ENCODE assay signal across 1 cellular context in the genomic region with DNA sequence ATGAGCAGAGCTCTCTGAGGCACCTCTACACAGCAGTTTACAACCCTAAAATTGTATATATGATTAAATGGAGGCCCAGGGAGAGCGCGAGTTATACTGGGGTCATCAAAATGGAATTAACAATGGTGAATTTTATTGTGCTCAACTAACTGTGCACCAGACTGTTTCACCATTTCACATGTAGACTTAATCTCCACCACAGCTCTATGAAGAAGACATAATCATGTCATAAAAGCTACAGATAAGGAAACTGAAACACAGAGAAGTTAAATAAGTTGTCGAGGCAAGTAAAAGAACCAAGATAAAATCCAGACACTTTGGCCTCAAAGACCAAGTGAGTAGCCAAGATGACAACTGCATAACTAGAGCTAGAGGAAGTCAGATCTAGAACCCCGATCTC.
TF ChIP-seq lines count a peak whose summit lies in the region.

No MANE protein-coding gene starts in this region.

TF ChIP-seq in endothelial cell of umbilical vein, 7 proteins besides CTCF, POLR2A, EP300 and RAD21 (continued from another document):
- no peak for TF ChIP-seq EZH2 (IDR thresholded peaks at IDR 0.05; ENCODE audit: borderline replicate concordance, low read depth, low read length, severe bottlenecking)
